In the genomic region with DNA sequence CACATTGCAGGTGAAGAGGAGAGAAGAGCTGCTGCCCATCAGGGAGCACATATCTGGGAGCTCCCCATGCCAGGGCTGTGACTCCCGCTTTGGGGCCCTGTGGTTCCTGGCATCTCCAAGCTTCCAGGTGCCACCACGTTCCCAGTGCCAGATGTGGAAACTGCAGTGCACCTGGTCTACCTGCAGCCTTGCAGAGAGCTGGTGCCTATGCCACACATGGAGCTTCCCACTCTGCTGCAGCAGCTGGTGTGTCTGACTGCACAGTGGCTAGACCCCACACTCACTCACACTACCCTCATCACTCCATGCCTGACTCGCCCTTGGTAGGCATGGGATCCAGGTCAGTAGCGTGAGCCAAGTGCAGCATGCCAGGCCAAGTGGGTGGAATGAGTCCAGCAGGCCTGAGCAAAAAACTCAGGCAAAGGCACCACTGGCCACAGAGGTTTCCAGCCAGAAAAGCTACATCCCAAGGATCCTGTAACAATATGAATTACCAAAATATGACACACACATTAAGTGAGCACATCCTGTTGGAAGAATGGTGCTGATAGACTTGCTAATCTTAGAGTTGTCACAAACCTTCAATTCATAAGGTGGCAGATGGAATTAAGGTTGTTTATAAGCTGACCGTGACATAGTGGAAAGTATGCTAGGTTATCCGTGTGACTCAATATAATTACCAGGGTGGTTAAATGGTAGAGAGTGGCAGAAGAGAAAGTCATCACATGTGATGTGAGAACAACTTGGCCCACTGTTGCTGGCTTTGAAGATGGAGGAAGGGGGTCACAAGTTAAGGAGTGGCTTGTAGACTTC, we compare ENCODE assay signal across 17 cellular contexts.
"Had no signal": no experiment of that assay in that cellular context is flagged by ENCODE, and none has a peak within 500 bp of the region (broad histone marks: within the 10 kb centered on the region; RNA-seq: fewer than 3 reads in every experiment).

No MANE protein-coding gene starts in this region.

- H3K4me1 Mint-ChIP-seq: activated naive CD4-positive, alpha-beta T cell treated with anti-CD3 and anti-CD28 coated beads, Interleukin-2, amount 10 ng/mL, durations not matched to agents 7 days and 5 days; brain; stimulated activated naive B cell treated with anti-CD40 and anti-IgM and Interleukin-4, amounts not matched to agents 10 μg/mL and 1 μg/mL and 100 μg/mL, for 72 hours had no signal

- H3K9me3 Mint-ChIP-seq: activated naive CD4-positive, alpha-beta T cell treated with anti-CD3 and anti-CD28 coated beads, Interleukin-2, amount 10 ng/mL, durations not matched to agents 7 days and 5 days; effector memory CD8-positive, alpha-beta T cell; natural killer cell treated with Interleukin-12 subunit alpha and Interleukin-12 subunit beta and Interleukin-15 and Interleukin-18, amount 100 ng/mL, for 72 hours had no signal

- H3K27me3 ChIP-seq: spleen had no signal

- H3K27ac ChIP-seq: spleen had no signal

- H3K4me3 ChIP-seq: spleen had no signal

- H3K4me3 Mint-ChIP-seq: activated naive CD4-positive, alpha-beta T cell treated with anti-CD3 and anti-CD28 coated beads, Interleukin-2, amount 10 ng/mL, durations not matched to agents 7 days and 5 days; brain; dendritic cell treated with granulocyte-macrophage colony-stimulating factor and Interleukin-4, amounts not matched to agents 40 ng/mL and 50 ng/mL, for 4 days; effector memory CD8-positive, alpha-beta T cell; natural killer cell treated with Interleukin-12 subunit alpha and Interleukin-12 subunit beta and Interleukin-15 and Interleukin-18, amount 100 ng/mL, for 72 hours; stimulated activated naive B cell treated with anti-CD40 and anti-IgM and Interleukin-4, amounts not matched to agents 10 μg/mL and 1 μg/mL and 100 μg/mL, for 72 hours; type B pancreatic cell had no signal

- ATAC-seq: activated CD4-positive, CD25-positive, alpha-beta regulatory T cell treated with anti-CD3 and anti-CD28 coated beads, Interleukin-2, amount 50 U/mL, for 24 hours; effector memory CD8-positive, alpha-beta T cell; stimulated activated naive B cell treated with anti-CD40 and anti-IgM and Interleukin-4, amounts not matched to agents 10 μg/mL and 1 μg/mL and 100 μg/mL, for 72 hours had no signal

- H3K4me1 ChIP-seq: spleen had no signal

- DNase-seq: activated naive CD4-positive, alpha-beta T cell treated with anti-CD3 and anti-CD28 coated beads, Interleukin-2, amount 10 ng/mL, durations not matched to agents 7 days and 5 days; amniotic stem cell; effector memory CD8-positive, alpha-beta T cell; hypothalamus; mammary epithelial cell; occipital lobe; spleen; stimulated activated CD4-positive, alpha-beta T cell treated with anti-CD3 and anti-CD28 coated beads, Interleukin-1b, Interleukin-23, amount 100 ng/mL, for 48 hours; stimulated activated naive B cell treated with anti-CD40 and anti-IgM and Interleukin-4, amounts not matched to agents 10 μg/mL and 1 μg/mL and 100 μg/mL, for 72 hours; T-helper 2 cell had no signal

- H3K27me3 Mint-ChIP-seq: activated naive CD4-positive, alpha-beta T cell treated with anti-CD3 and anti-CD28 coated beads, Interleukin-2, amount 10 ng/mL, durations not matched to agents 7 days and 5 days; brain; dendritic cell treated with granulocyte-macrophage colony-stimulating factor and Interleukin-4, amounts not matched to agents 40 ng/mL and 50 ng/mL, for 4 days; effector memory CD8-positive, alpha-beta T cell; natural killer cell treated with Interleukin-12 subunit alpha and Interleukin-12 subunit beta and Interleukin-15 and Interleukin-18, amount 100 ng/mL, for 72 hours; progenitor cell of endocrine pancreas; stimulated activated naive B cell treated with anti-CD40 and anti-IgM and Interleukin-4, amounts not matched to agents 10 μg/mL and 1 μg/mL and 100 μg/mL, for 72 hours; type B pancreatic cell had no signal

- H3K27ac Mint-ChIP-seq: activated naive CD4-positive, alpha-beta T cell treated with anti-CD3 and anti-CD28 coated beads, Interleukin-2, amount 10 ng/mL, durations not matched to agents 7 days and 5 days; activated T-helper 2 cell treated with anti-CD3 and anti-CD28 coated beads, Interferon-gamma antibody, Interleukin-2, Interleukin-4, amounts not matched to agents 10 μg/mL and 5 μg/mL and 100 μg/mL, durations not matched to agents 14 hours and 24 hours and 36 hours; brain; dendritic cell treated with granulocyte-macrophage colony-stimulating factor and Interleukin-4, amounts not matched to agents 40 ng/mL and 50 ng/mL, for 4 days; effector memory CD8-positive, alpha-beta T cell; natural killer cell treated with Interleukin-12 subunit alpha and Interleukin-12 subunit beta and Interleukin-15 and Interleukin-18, amount 100 ng/mL, for 72 hours; progenitor cell of endocrine pancreas; stimulated activated naive B cell treated with anti-CD40 and anti-IgM and Interleukin-4, amounts not matched to agents 10 μg/mL and 1 μg/mL and 100 μg/mL, for 72 hours; type B pancreatic cell had no signal
